Comparison of ENCODE assay signal across 18 cellular contexts in genomic region chr1:66570196-66570595, GRCh38. TPM values are rescaled to one million over a fixed set of nuclear protein-coding genes. Genes with fewer than 3 reads are reported as not detected.
A peak's percentile ranks its signal among the peaks of the same experiment; 100 is the strongest.
DNase-seq lines count a peak whose midpoint lies in the region; ATAC-seq and TF ChIP-seq lines count a peak whose summit lies in the region.
"Had no signal": no experiment of that assay in that cellular context is flagged by ENCODE, and none has a peak within 500 bp of the region (broad histone marks: within the 10 kb centered on the region; RNA-seq: fewer than 3 reads in every experiment).

No MANE protein-coding gene starts in this region.

- H3K23ac ChIP-seq in IMR-90 (ENCODE audit: low read depth, low read length), result no peak overlapping the region

- H3K27me3 ChIP-seq in IMR-90 (ENCODE audit: control insufficient read depth, insufficient read depth, low read length) (no peaks in the 10 kb centered on the region), adipocyte (replicated peaks; ENCODE audit: control insufficient read depth, insufficient read depth, low read length) (no peaks in the 10 kb centered on the region), BE2C (no peaks in the 10 kb centered on the region)
- H3K27me3 ChIP-seq: BLaER1, SJSA1 had no signal

- H3K36me3 ChIP-seq in IMR-90 (ENCODE audit: control insufficient read depth, insufficient read depth, low read length), result peaks cover 7% of the 10 kb centered on the region
- H3K36me3 ChIP-seq in adipocyte (ENCODE audit: control insufficient read depth, insufficient read depth, low read length, severe bottlenecking), result no peaks in the 10 kb centered on the region
- H3K36me3 ChIP-seq in BE2C, result no peaks in the 10 kb centered on the region
- H3K36me3 ChIP-seq: BLaER1, SJSA1 had no signal

- POLR2A ChIA-PET in IMR-90 (lab: Charles Lee; ENCODE audit: unreplicated experiment), result no interaction called here

- CTCF ChIA-PET in IMR-90 (lab: Yijun Ruan, JAX), result no interaction called here

- no peak overlapping the region for H2AK9ac ChIP-seq in IMR-90 (replicated peaks; ENCODE audit: low read depth, low read length, poor library complexity)

- in situ Hi-C loops in IMR-90 (cut with MboI; ENCODE audit: low sequenced_read_pairs), result no loop called here

- dilution Hi-C loops in IMR-90 (cut with HindIII; ENCODE audit: low sequenced_read_pairs, unreplicated experiment), result no loop called here

- H2BK120ac ChIP-seq in IMR-90 (ENCODE audit: low read depth, low read length), result no peak overlapping the region

- intact Hi-C loops in IMR-90 (cut with micrococcal nuclease), result no loop called here

- peaks cover 4% of the 10 kb centered on the region; the same call in 1 of the 2 replicates for H4K20me1 ChIP-seq in IMR-90 (ENCODE audit: insufficient read depth, low read length)
- H4K20me1 ChIP-seq: BLaER1 had no signal

- H2AK5ac ChIP-seq in IMR-90 (ENCODE audit: low read depth, low read length), result no peak overlapping the region

- H3K9ac ChIP-seq in IMR-90 (ENCODE audit: low read depth, low read length) (no peak overlapping the region), adipocyte (ENCODE audit: low read length) (no peak overlapping the region)
- H3K9ac ChIP-seq: BLaER1 had no signal

- peaks cover 11 to 51% of the 10 kb centered on the region in 2 experiments for H3K79me1 ChIP-seq in IMR-90 (ENCODE audit: low read depth in 1 of 2, low read length in 2 of 2)

- no peak overlapping the region; a peak in 1 of 4 replicates for H4K8ac ChIP-seq in IMR-90 (ENCODE audit: low read depth in 2 of 2, low read length in 2 of 2)

- no peak overlapping the region for H2AFZ ChIP-seq in IMR-90 (replicated peaks; ENCODE audit: low read length, poor library complexity)

- TF ChIP-seq POLR2A in IMR-90 (IDR thresholded peaks at IDR 0.05; ENCODE audit: low read depth, low read length), result no peak

- no peak overlapping the region for H2BK15ac ChIP-seq in IMR-90 (ENCODE audit: low read depth, low read length)

- H3K4me3 ChIP-seq in IMR-90 (ENCODE audit: insufficient read depth, low read depth, low read length) (no peak overlapping the region), adipocyte (ENCODE audit: low read length) (no peak overlapping the region), BE2C (ENCODE audit: low read depth, low read length) (no peak overlapping the region)
- H3K4me3 ChIP-seq: BLaER1, SJSA1 had no signal

- no peaks in the 10 kb centered on the region; the same call in 1 of the 2 replicates for H3K4me1 ChIP-seq in IMR-90 (ENCODE audit: control insufficient read depth, insufficient read depth, low read length)
- peaks cover 14% of the 10 kb centered on the region for H3K4me1 ChIP-seq in adipocyte (ENCODE audit: control insufficient read depth, insufficient read depth, low read length)
- peaks cover 15% of the 10 kb centered on the region for H3K4me1 ChIP-seq in BE2C
- H3K4me1 ChIP-seq: BLaER1 had no signal

- H3K56ac ChIP-seq in IMR-90 (ENCODE audit: extremely low read depth, insufficient read depth, low read length), result no peak overlapping the region

- no peak overlapping the region for H3K4ac ChIP-seq in IMR-90 (ENCODE audit: low read depth, low read length)

- H3K4me2 ChIP-seq in IMR-90 (ENCODE audit: low read depth, low read length), result no peak overlapping the region
- H3K4me2 ChIP-seq: BLaER1 had no signal

- DNase-seq in EL (peak; percentile 17), IMR-90 (no peak), adipocyte (ENCODE audit: low read depth) (peak; percentile 12), glomerular visceral epithelial cell (ENCODE audit: extremely low spot score) (peak; percentile 24), BE2C (no peak), T-helper 2 cell (no peak)
- no peak for DNase-seq in stimulated activated CD4-positive, alpha-beta T cell treated with anti-CD3 and anti-CD28 coated beads, Interleukin-4, amount 100 ng/mL, for 24 hours
- DNase-seq: Calu3; CD8-positive, alpha-beta T cell; KG1; NCI-H1417; NCI-H187 treated with DMSO at 0.1 percent for 48 hours; NCI-H2227 treated with DMSO at 0.1 percent for 48 hours; NCI-H510A treated with DMSO at 0.1 percent for 48 hours; NCI-H774 had no signal

- no peaks in the 10 kb centered on the region for H3K9me3 ChIP-seq in IMR-90 (ENCODE audit: control insufficient read depth, insufficient read depth, low read length)
- no peaks in the 10 kb centered on the region for H3K9me3 ChIP-seq in adipocyte (ENCODE audit: control insufficient read depth, low read length)
- no peaks in the 10 kb centered on the region for H3K9me3 ChIP-seq in BE2C
- H3K9me3 ChIP-seq: BLaER1, SJSA1 had no signal

- H3K18ac ChIP-seq in IMR-90 (ENCODE audit: low read depth, low read length), result no peak overlapping the region

- TF ChIP-seq RAD21 in IMR-90 (IDR thresholded peaks at IDR 0.05; ENCODE audit: low read length), result no peak

- no peak overlapping the region for H4K91ac ChIP-seq in IMR-90 (ENCODE audit: insufficient read depth, low read depth, low read length)

- peaks cover 9% of the 10 kb centered on the region; the same call in 1 of the 2 replicates for H3K9me1 ChIP-seq in IMR-90 (ENCODE audit: insufficient read depth, low read length)

- peak overlapping the region; percentile 84 for H2BK5ac ChIP-seq in IMR-90 (ENCODE audit: low read depth, low read length, poor library complexity, severe bottlenecking)

- no peak overlapping the region for H4K5ac ChIP-seq in IMR-90 (ENCODE audit: low read depth, low read length)

- TF ChIP-seq CTCF in IMR-90 (conservative IDR thresholded peaks at IDR 0.05; ENCODE audit: low read depth, low read length) (no peak), BE2C (IDR thresholded peaks at IDR 0.05; ENCODE audit: low read depth, low read length) (no peak)

- ATAC-seq in IMR-90 (ENCODE audit: low read depth), result peak; percentile 24; the same call in 1 of the 2 replicates
- ATAC-seq in GM21367 (IDR thresholded peaks at IDR 0.05; ENCODE audit: unreplicated experiment), result no peak
- ATAC-seq: CD8-positive, alpha-beta T cell had no signal

- BruUV-seq in IMR-90 (replicated peaks; lab: Mats Ljungman, UMichigan), result no TSS peak

- H2BK20ac ChIP-seq in IMR-90 (ENCODE audit: low read depth, low read length), result 0 out of 2 replicates have a peak overlapping the region, but pooled peaks have one; percentile 29

- H3K14ac ChIP-seq in IMR-90 (replicated peaks; ENCODE audit: low read depth, low read length), result no peak overlapping the region

- no peak overlapping the region for H3K27ac ChIP-seq in IMR-90 (ENCODE audit: insufficient read depth, low read length)
- H3K27ac ChIP-seq: BLaER1, SJSA1 had no signal

TF ChIP-seq in IMR-90, 13 proteins besides CTCF, POLR2A, EP300 and RAD21:
- TF ChIP-seq RFX5 (IDR thresholded peaks at IDR 0.05; ENCODE audit: low read depth, low read length), result no peak
- no peak for TF ChIP-seq ELK1 (IDR thresholded peaks at IDR 0.05; ENCODE audit: borderline replicate concordance, low read depth, low read length)
- no peak for TF ChIP-seq MAFK (IDR thresholded peaks at IDR 0.05; ENCODE audit: low read depth, low read length)
- no peak for TF ChIP-seq MAZ (IDR thresholded peaks at IDR 0.05; ENCODE audit: borderline replicate concordance, low read depth, low read length)
- TF ChIP-seq RCOR1 (IDR thresholded peaks at IDR 0.05; ENCODE audit: insufficient replicate concordance, low read length), result no peak

RNA-seq across cellular contexts. Expression of gene SGIP1, which starts 36.2 kb away (rescaled TPM):
- 27.1 and 43.6 TPM in 2 replicates for total RNA-seq in IMR-90 (2012; rRNA removed)
- polyA plus RNA-seq in IMR-90 (2012; rRNA removed), result 40.7 and 42.7 TPM in 2 replicates
- polyA plus RNA-seq in IMR-90 (2012; cell fraction: cytosol; rRNA removed), result 8.9 and 10.9 TPM in 2 replicates
- polyA plus RNA-seq in IMR-90 (2012; cell fraction: nucleus; rRNA removed; ENCODE audit: low replicate concordance), result 69.0 and 361 TPM in 2 replicates
- 13.6 TPM for polyA plus RNA-seq in BE2C (2012; ENCODE audit: insufficient read depth, insufficient read length, low read depth)
- total RNA-seq: Calu3; CD8-positive, alpha-beta T cell had no signal

Comparison
In these comparisons a context has a peak if more than half of its experiments do, and no peak if none do; other contexts are left out.
1. DNase-seq: peak in EL (single experiment), adipocyte (single experiment) and glomerular visceral epithelial cell (single experiment); none in IMR-90 (single experiment), BE2C (single experiment), stimulated activated CD4-positive, alpha-beta T cell treated with anti-CD3 and anti-CD28 coated beads, Interleukin-4, amount 100 ng/mL, for 24 hours (single experiment) and T-helper 2 cell (0 of 5).